Comparison of ENCODE assay signal across 29 cellular contexts in the genomic region with DNA sequence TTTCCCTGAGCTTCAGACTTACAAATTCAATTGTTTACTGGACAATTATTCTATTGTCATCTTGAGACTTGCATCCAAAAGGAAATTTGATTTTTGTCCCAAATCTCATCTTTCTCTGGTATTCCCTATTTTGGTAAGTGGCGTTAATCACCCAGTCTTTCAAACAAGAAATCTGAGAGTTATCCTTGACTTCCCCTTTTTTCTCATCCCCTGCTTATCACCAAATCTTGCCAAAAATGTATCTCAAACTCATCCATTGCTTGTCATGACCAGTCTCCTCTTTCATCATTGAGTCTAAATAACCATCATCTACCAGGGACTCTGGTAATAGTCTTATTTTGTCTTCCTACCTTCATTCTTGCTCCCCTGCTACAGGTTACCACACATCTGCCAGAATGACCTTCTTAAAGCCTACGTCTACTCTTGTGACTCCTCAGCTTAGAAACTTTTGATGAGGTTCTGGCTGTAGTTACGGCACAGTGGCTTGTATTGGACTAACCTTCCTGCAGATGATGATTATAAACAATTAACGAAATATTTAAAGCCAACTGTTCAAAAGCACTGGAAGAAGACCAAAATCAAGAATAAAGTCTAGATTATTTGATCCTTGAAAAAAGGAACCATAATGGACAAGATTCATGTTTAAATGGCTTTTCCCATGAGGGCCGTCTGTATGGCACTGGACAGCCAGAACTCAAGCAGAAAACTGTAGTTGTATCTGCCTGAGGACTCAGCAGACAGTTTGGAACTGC. TPM values are rescaled to one million over a fixed set of nuclear protein-coding genes. Genes with fewer than 3 reads are reported as not detected.
"Had no signal": no experiment of that assay in that cellular context is flagged by ENCODE, and none has a peak within 500 bp of the region (broad histone marks: within the 10 kb centered on the region; RNA-seq: fewer than 3 reads in every experiment).

No MANE protein-coding gene starts in this region.

- H3K4me1 Mint-ChIP-seq: naive thymus-derived CD8-positive, alpha-beta T cell; stimulated activated effector memory CD8-positive, alpha-beta T cell treated with anti-CD3 and anti-CD28 coated beads, Interleukin-12 subunit alpha, Interleukin-12 subunit beta, amount 100 ng/mL, for 72 hours; stimulated activated naive B cell treated with anti-CD40 and anti-IgM and Interleukin-4, amounts not matched to agents 10 μg/mL and 1 μg/mL and 100 μg/mL, for 72 hours had no signal

- H3K9ac ChIP-seq: parathyroid adenoma had no signal

- H3K27ac ChIP-seq: ovary, parathyroid adenoma, psoas muscle, right lobe of liver, sigmoid colon, stomach, thoracic aorta, thyroid gland, transverse colon, upper lobe of right lung, uterus had no signal

- H2AFZ ChIP-seq: parathyroid adenoma had no signal

- H3K4me3 Mint-ChIP-seq: naive thymus-derived CD8-positive, alpha-beta T cell; natural killer cell treated with Interleukin-12 subunit alpha and Interleukin-12 subunit beta and Interleukin-15 and Interleukin-18, amount 100 ng/mL, for 72 hours; nephron progenitor cell; neural crest cell; stimulated activated effector memory CD8-positive, alpha-beta T cell treated with anti-CD3 and anti-CD28 coated beads, Interleukin-12 subunit alpha, Interleukin-12 subunit beta, amount 100 ng/mL, for 72 hours; stimulated activated naive B cell treated with anti-CD40 and anti-IgM and Interleukin-4, amounts not matched to agents 10 μg/mL and 1 μg/mL and 100 μg/mL, for 72 hours; stimulated activated naive CD8-positive, alpha-beta T cell treated with anti-CD3 and anti-CD28 coated beads, Interleukin-15, Interleukin-2, amounts not matched to agents 100 ng/mL and 50 ng/mL, for 24 hours; type B pancreatic cell had no signal

- FAIRE-seq: small intestine had no signal

- ATAC-seq: naive thymus-derived CD8-positive, alpha-beta T cell; natural killer cell treated with Interleukin-12 subunit alpha and Interleukin-12 subunit beta and Interleukin-15 and Interleukin-18, amount 100 ng/mL, for 72 hours; psoas muscle; right cardiac atrium; right lobe of liver; stimulated activated effector memory CD8-positive, alpha-beta T cell treated with anti-CD3 and anti-CD28 coated beads, Interleukin-12 subunit alpha, Interleukin-12 subunit beta, amount 100 ng/mL, for 72 hours; stimulated activated naive B cell treated with anti-CD40 and anti-IgM and Interleukin-4, amounts not matched to agents 10 μg/mL and 1 μg/mL and 100 μg/mL, for 72 hours; upper lobe of right lung had no signal

- H3K79me2 ChIP-seq: parathyroid adenoma had no signal

- H3K4me3 ChIP-seq: ovary, psoas muscle, right lobe of liver, sigmoid colon, stomach, thoracic aorta, thyroid gland, transverse colon, upper lobe of right lung, uterus had no signal

- H3K4me1 ChIP-seq: parathyroid adenoma, psoas muscle, right lobe of liver, sigmoid colon, stomach, thyroid gland, transverse colon, upper lobe of right lung, uterus had no signal

- H3K36me3 Mint-ChIP-seq: natural killer cell treated with Interleukin-12 subunit alpha and Interleukin-12 subunit beta and Interleukin-15 and Interleukin-18, amount 100 ng/mL, for 72 hours; stimulated activated effector memory CD8-positive, alpha-beta T cell treated with anti-CD3 and anti-CD28 coated beads, Interleukin-12 subunit alpha, Interleukin-12 subunit beta, amount 100 ng/mL, for 72 hours; stimulated activated naive B cell treated with anti-CD40 and anti-IgM and Interleukin-4, amounts not matched to agents 10 μg/mL and 1 μg/mL and 100 μg/mL, for 72 hours had no signal

- H3K9me3 Mint-ChIP-seq: natural killer cell treated with Interleukin-12 subunit alpha and Interleukin-12 subunit beta and Interleukin-15 and Interleukin-18, amount 100 ng/mL, for 72 hours; nephron progenitor cell; neural crest cell; stimulated activated effector memory CD8-positive, alpha-beta T cell treated with anti-CD3 and anti-CD28 coated beads, Interleukin-12 subunit alpha, Interleukin-12 subunit beta, amount 100 ng/mL, for 72 hours; stimulated activated naive B cell treated with anti-CD40 and anti-IgM and Interleukin-4, amounts not matched to agents 10 μg/mL and 1 μg/mL and 100 μg/mL, for 72 hours; stimulated activated naive CD8-positive, alpha-beta T cell treated with anti-CD3 and anti-CD28 coated beads, Interleukin-15, Interleukin-2, amounts not matched to agents 100 ng/mL and 50 ng/mL, for 24 hours; type B pancreatic cell had no signal

- H3K27me3 ChIP-seq: right lobe of liver, thyroid gland, uterus had no signal

- H3K36me3 ChIP-seq: ovary, right lobe of liver, sigmoid colon, thoracic aorta, thyroid gland, transverse colon, uterus had no signal

- DNase-seq: naive thymus-derived CD8-positive, alpha-beta T cell; nephron progenitor cell; occipital lobe; ovary; posterior cingulate gyrus; psoas muscle; right cardiac atrium; right lobe of liver; sigmoid colon; small intestine; stimulated activated CD4-positive, alpha-beta T cell treated with anti-CD3 and anti-CD28 coated beads, Interleukin-15, amount 100 ng/mL, for 24 hours; stimulated activated CD4-positive, alpha-beta T cell treated with anti-CD3 and anti-CD28 coated beads, Interleukin-2, amount 100 ng/mL, for 24 hours; stimulated activated CD4-positive, alpha-beta T cell treated with anti-CD3 and anti-CD28 coated beads, Interleukin-2, amount 100 ng/mL, for 48 hours; stimulated activated CD4-positive, alpha-beta T cell treated with anti-CD3 and anti-CD28 coated beads, Interleukin-4, amount 100 ng/mL, for 24 hours; stimulated activated naive B cell treated with anti-CD40 and anti-IgM and Interleukin-4, amounts not matched to agents 10 μg/mL and 1 μg/mL and 100 μg/mL, for 72 hours; stimulated activated naive CD4-positive, alpha-beta T cell treated with Interleukin-2 at 50 U/mL for 16 hours; stomach; thyroid gland; transverse colon; upper lobe of right lung; uterus had no signal

- H3K27ac Mint-ChIP-seq: naive thymus-derived CD8-positive, alpha-beta T cell; natural killer cell treated with Interleukin-12 subunit alpha and Interleukin-12 subunit beta and Interleukin-15 and Interleukin-18, amount 100 ng/mL, for 72 hours; nephron progenitor cell; progenitor cell of endocrine pancreas; stimulated activated effector memory CD8-positive, alpha-beta T cell treated with anti-CD3 and anti-CD28 coated beads, Interleukin-12 subunit alpha, Interleukin-12 subunit beta, amount 100 ng/mL, for 72 hours; stimulated activated naive B cell treated with anti-CD40 and anti-IgM and Interleukin-4, amounts not matched to agents 10 μg/mL and 1 μg/mL and 100 μg/mL, for 72 hours; stimulated activated naive CD8-positive, alpha-beta T cell treated with anti-CD3 and anti-CD28 coated beads, Interleukin-15, Interleukin-2, amounts not matched to agents 100 ng/mL and 50 ng/mL, for 24 hours; type B pancreatic cell had no signal

- H3K9me3 ChIP-seq: ovary, psoas muscle, right lobe of liver, sigmoid colon, stomach, thyroid gland, transverse colon, upper lobe of right lung, uterus had no signal

RNA-seq across cellular contexts. Expression of gene ANO2, which starts 9.0 kb away (rescaled TPM):
- total RNA-seq: naive thymus-derived CD8-positive, alpha-beta T cell; natural killer cell treated with Interleukin-12 subunit alpha and Interleukin-12 subunit beta and Interleukin-15 and Interleukin-18, amount 100 ng/mL, for 72 hours had no signal
- polyA plus RNA-seq: naive thymus-derived CD8-positive, alpha-beta T cell had no signal
